Comparison of ENCODE assay signal across 1 cellular context in the genomic region with DNA sequence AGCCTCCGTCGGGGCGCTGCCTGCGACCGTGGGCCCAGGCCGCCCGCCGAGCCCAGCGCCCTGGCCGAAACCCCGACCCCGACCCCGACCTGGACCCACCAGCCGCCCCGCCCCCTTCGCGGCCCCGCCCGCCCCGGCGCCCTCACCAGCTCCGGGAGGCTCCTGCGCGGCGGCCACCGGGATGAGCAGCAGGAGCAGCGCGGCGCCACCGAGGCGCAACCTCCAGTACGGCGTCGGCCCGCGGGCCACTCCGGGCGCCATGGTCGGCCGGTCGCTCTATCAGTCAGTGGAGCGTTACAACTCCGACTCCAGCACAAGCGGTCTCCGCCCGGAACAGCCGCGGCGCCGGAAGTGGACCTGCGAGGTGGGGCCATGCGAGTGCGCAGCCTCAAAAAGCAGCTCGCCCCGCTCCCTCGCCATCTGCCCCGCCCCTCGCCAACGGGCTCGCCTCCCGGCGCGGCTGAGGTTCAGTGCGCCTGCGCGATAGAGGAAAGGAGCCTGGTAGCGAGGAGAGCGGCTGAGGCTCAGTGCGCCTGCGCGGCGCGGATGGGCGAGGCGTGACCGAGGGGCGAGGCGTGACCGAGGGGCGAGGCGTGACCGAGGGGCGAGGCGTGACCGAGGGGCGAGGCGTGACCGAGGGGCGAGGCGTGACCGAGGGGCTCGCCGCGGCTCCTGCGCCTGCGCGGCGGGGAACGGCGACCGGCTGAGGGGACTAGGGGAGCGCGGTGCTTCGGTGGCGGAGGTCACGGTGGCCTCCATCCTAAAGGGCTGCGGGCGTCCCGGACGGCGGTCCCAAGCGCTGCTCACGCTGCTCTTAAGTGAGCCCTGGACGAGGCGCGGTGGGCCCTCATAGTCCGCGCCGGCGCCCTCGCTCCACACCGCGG.
TF ChIP-seq lines count a peak whose summit lies in the region.

A gene with protein sequence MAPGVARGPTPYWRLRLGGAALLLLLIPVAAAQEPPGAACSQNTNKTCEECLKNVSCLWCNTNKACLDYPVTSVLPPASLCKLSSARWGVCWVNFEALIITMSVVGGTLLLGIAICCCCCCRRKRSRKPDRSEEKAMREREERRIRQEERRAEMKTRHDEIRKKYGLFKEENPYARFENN (minus strand): TSS at position 335 of the 884 bp plus-strand sequence. CDS start 74 bp downstream, at position 261.

TF ChIP-seq in WTC11, 78 proteins besides CTCF, POLR2A, EP300 and RAD21 (continued from another document and continues in another):
- TF ChIP-seq NR2C2 (CRISPR knock-in tag; IDR thresholded peaks at IDR 0.05), result no peak
- peak; percentile 97 for TF ChIP-seq ETV6 (CRISPR knock-in tag; IDR thresholded peaks at IDR 0.05)
- peak; percentile 93 for TF ChIP-seq ZBTB43 (CRISPR knock-in tag; IDR thresholded peaks at IDR 0.05)
- TF ChIP-seq USF1 (CRISPR knock-in tag; IDR thresholded peaks at IDR 0.05), result peak; percentile 61; the same call in 1 of the 2 replicates
- TF ChIP-seq NFE2L1 (CRISPR knock-in tag; IDR thresholded peaks at IDR 0.05), result peak; percentile 86; the same call in 1 of the 2 replicates
- no peak for TF ChIP-seq ZNF425 (CRISPR knock-in tag; conservative IDR thresholded peaks at IDR 0.05)
- TF ChIP-seq PRDM15 (CRISPR knock-in tag; IDR thresholded peaks at IDR 0.05), result no peak
- no peak for TF ChIP-seq NR1H2 (CRISPR knock-in tag; IDR thresholded peaks at IDR 0.05)
- TF ChIP-seq, protein P1, sequence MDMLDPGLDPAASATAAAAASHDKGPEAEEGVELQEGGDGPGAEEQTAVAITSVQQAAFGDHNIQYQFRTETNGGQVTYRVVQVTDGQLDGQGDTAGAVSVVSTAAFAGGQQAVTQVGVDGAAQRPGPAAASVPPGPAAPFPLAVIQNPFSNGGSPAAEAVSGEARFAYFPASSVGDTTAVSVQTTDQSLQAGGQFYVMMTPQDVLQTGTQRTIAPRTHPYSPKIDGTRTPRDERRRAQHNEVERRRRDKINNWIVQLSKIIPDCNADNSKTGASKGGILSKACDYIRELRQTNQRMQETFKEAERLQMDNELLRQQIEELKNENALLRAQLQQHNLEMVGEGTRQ (CRISPR knock-in tag; IDR thresholded peaks at IDR 0.05), result no peak; the same call in 1 of the 2 replicates
- no peak for TF ChIP-seq ZNF416 (CRISPR knock-in tag; IDR thresholded peaks at IDR 0.05)
- no peak for TF ChIP-seq SMAD3 (CRISPR knock-in tag; IDR thresholded peaks at IDR 0.05; ENCODE audit: borderline replicate concordance)
- TF ChIP-seq ZNF219 (CRISPR knock-in tag; IDR thresholded peaks at IDR 0.05; ENCODE audit: borderline replicate concordance), result no peak
- peak; percentile 83 for TF ChIP-seq ZNF232 (CRISPR knock-in tag; IDR thresholded peaks at IDR 0.05)
- TF ChIP-seq KAT7 (CRISPR knock-in tag; IDR thresholded peaks at IDR 0.05; ENCODE audit: borderline replicate concordance), result 0 out of 2 replicates have a peak, but pooled peaks have one; percentile 74
- TF ChIP-seq IRF1 (CRISPR knock-in tag; IDR thresholded peaks at IDR 0.05), result 0 out of 2 replicates have a peak, but pooled peaks have one; percentile 10
- peak; percentile 74 for TF ChIP-seq SP1 (CRISPR knock-in tag; conservative IDR thresholded peaks at IDR 0.05)
- TF ChIP-seq FOXP1 (CRISPR knock-in tag; IDR thresholded peaks at IDR 0.05; ENCODE audit: borderline replicate concordance), result peak; percentile 94
- TF ChIP-seq, protein P2, sequence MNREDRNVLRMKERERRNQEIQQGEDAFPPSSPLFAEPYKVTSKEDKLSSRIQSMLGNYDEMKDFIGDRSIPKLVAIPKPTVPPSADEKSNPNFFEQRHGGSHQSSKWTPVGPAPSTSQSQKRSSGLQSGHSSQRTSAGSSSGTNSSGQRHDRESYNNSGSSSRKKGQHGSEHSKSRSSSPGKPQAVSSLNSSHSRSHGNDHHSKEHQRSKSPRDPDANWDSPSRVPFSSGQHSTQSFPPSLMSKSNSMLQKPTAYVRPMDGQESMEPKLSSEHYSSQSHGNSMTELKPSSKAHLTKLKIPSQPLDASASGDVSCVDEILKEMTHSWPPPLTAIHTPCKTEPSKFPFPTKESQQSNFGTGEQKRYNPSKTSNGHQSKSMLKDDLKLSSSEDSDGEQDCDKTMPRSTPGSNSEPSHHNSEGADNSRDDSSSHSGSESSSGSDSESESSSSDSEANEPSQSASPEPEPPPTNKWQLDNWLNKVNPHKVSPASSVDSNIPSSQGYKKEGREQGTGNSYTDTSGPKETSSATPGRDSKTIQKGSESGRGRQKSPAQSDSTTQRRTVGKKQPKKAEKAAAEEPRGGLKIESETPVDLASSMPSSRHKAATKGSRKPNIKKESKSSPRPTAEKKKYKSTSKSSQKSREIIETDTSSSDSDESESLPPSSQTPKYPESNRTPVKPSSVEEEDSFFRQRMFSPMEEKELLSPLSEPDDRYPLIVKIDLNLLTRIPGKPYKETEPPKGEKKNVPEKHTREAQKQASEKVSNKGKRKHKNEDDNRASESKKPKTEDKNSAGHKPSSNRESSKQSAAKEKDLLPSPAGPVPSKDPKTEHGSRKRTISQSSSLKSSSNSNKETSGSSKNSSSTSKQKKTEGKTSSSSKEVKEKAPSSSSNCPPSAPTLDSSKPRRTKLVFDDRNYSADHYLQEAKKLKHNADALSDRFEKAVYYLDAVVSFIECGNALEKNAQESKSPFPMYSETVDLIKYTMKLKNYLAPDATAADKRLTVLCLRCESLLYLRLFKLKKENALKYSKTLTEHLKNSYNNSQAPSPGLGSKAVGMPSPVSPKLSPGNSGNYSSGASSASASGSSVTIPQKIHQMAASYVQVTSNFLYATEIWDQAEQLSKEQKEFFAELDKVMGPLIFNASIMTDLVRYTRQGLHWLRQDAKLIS (CRISPR knock-in tag; IDR thresholded peaks at IDR 0.05; ENCODE audit: borderline replicate concordance), result no peak
- TF ChIP-seq ATF6 (CRISPR knock-in tag; IDR thresholded peaks at IDR 0.05), result no peak
- TF ChIP-seq TEAD1 (CRISPR knock-in tag; IDR thresholded peaks at IDR 0.05), result peak; percentile 89; the same call in 1 of the 2 replicates
- peak; percentile 31; the same call in 1 of the 2 replicates for TF ChIP-seq NFYB (CRISPR knock-in tag; conservative IDR thresholded peaks at IDR 0.05; ENCODE audit: low read depth)
- TF ChIP-seq, protein P3, sequence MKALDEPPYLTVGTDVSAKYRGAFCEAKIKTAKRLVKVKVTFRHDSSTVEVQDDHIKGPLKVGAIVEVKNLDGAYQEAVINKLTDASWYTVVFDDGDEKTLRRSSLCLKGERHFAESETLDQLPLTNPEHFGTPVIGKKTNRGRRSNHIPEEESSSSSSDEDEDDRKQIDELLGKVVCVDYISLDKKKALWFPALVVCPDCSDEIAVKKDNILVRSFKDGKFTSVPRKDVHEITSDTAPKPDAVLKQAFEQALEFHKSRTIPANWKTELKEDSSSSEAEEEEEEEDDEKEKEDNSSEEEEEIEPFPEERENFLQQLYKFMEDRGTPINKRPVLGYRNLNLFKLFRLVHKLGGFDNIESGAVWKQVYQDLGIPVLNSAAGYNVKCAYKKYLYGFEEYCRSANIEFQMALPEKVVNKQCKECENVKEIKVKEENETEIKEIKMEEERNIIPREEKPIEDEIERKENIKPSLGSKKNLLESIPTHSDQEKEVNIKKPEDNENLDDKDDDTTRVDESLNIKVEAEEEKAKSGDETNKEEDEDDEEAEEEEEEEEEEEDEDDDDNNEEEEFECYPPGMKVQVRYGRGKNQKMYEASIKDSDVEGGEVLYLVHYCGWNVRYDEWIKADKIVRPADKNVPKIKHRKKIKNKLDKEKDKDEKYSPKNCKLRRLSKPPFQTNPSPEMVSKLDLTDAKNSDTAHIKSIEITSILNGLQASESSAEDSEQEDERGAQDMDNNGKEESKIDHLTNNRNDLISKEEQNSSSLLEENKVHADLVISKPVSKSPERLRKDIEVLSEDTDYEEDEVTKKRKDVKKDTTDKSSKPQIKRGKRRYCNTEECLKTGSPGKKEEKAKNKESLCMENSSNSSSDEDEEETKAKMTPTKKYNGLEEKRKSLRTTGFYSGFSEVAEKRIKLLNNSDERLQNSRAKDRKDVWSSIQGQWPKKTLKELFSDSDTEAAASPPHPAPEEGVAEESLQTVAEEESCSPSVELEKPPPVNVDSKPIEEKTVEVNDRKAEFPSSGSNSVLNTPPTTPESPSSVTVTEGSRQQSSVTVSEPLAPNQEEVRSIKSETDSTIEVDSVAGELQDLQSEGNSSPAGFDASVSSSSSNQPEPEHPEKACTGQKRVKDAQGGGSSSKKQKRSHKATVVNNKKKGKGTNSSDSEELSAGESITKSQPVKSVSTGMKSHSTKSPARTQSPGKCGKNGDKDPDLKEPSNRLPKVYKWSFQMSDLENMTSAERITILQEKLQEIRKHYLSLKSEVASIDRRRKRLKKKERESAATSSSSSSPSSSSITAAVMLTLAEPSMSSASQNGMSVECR (CRISPR knock-in tag; IDR thresholded peaks at IDR 0.05; ENCODE audit: borderline replicate concordance), result 0 out of 2 replicates have a peak, but pooled peaks have one; percentile 79
- peak; percentile 62 for TF ChIP-seq CREM (CRISPR knock-in tag; IDR thresholded peaks at IDR 0.05)
- no peak; the same call in 1 of the 2 replicates for TF ChIP-seq FOXK1 (CRISPR knock-in tag; IDR thresholded peaks at IDR 0.05)
- TF ChIP-seq ATF1 (CRISPR knock-in tag; IDR thresholded peaks at IDR 0.05), result no peak
